8 cellular contexts compared by ENCODE assay signal in the genomic region with DNA sequence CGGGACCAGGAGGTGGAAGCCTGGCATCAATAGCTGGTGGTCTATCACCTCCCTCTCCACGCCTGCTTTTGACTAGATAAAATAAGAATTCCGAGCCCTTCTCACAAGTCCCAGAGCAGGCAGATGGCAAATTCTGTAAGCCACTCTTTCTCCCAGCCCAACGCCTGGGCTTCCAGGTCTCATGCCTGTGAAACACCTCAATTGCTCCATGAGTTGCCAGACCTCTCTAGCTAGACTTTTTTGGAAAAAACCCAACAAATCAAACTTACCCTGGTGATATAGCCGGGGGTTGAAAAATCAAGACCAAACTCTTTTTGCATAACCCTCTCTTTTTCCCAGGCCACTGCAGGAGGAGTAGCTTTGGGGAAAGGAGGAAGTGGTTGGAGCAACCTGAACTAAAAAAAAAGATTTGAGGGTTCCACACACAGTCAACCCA. TPM values are rescaled to one million over a fixed set of nuclear protein-coding genes. Genes with fewer than 3 reads are reported as not detected.
DNase-seq lines count a peak whose midpoint lies in the region; ATAC-seq and TF ChIP-seq lines count a peak whose summit lies in the region.

No MANE protein-coding gene starts in this region.

- no peak for ATAC-seq in CD4-positive, alpha-beta T cell (ENCODE audit: poor library complexity)
- ATAC-seq in effector memory CD8-positive, alpha-beta T cell (replicated peaks): no peak
- ATAC-seq in HG03354 (IDR thresholded peaks at IDR 0.05; ENCODE audit: poor library complexity, severe bottlenecking, unreplicated experiment): no peak
- no peak for ATAC-seq in GM18498 (IDR thresholded peaks at IDR 0.05; ENCODE audit: unreplicated experiment)

- H3K79me2 ChIP-seq in OCI-LY3 (ENCODE audit: low read length) (no peaks in the 10 kb centered on the region), neural progenitor cell (ENCODE audit: low read depth) (no peaks in the 10 kb centered on the region)

- peaks cover 61% of the 10 kb centered on the region for H3K4me1 ChIP-seq in OCI-LY3 (ENCODE audit: low read length)
- peaks cover 5% of the 10 kb centered on the region for H3K4me1 ChIP-seq in neural progenitor cell

- CTCF ChIA-PET in CD4-positive, alpha-beta T cell (lab: Charles Lee): interaction anchor here (1.2 to 1.5 kb wide), 4 partner anchors 30 to 274 kb away, joined by 3 to 7 read pairs (median 4); no protein-coding TSS in a partner anchor

- TF ChIP-seq CTCF in CD4-positive, alpha-beta T cell (IDR thresholded peaks at IDR 0.05): no peak
- TF ChIP-seq CTCF in OCI-LY3 (IDR thresholded peaks at IDR 0.05; ENCODE audit: low read depth, low read length): no peak
- no peak for TF ChIP-seq CTCF in neural progenitor cell (IDR thresholded peaks at IDR 0.05)

- H3K4me1 Mint-ChIP-seq in CD4-positive, alpha-beta T cell (ENCODE audit: low read depth): peaks cover 53% of the 10 kb centered on the region
- H3K4me1 Mint-ChIP-seq in effector memory CD8-positive, alpha-beta T cell (ENCODE audit: low read depth in 2 of 2): peaks cover 54 to 57% of the 10 kb centered on the region in 2 donors
- H3K4me1 Mint-ChIP-seq in neural progenitor cell: peaks cover 44% of the 10 kb centered on the region

- peaks cover 34% of the 10 kb centered on the region for H3K36me3 ChIP-seq in OCI-LY3 (replicated peaks; ENCODE audit: low read depth, low read length)
- no peaks in the 10 kb centered on the region for H3K36me3 ChIP-seq in neural progenitor cell

- POLR2A ChIA-PET in CD4-positive, alpha-beta T cell (lab: Charles Lee): interaction anchor here (0.9 to 2.0 kb wide), 3 partner anchors 8 to 33 kb away, joined by 3 to 8 read pairs (median 6); no protein-coding TSS in a partner anchor

- H3K4me2 ChIP-seq in OCI-LY3 (ENCODE audit: low read length): peak overlapping the region; percentile 97
- peak overlapping the region; percentile 70 for H3K4me2 ChIP-seq in neural progenitor cell

- peak overlapping the region; percentile 89 for H3K27ac Mint-ChIP-seq in CD4-positive, alpha-beta T cell
- peak overlapping the region; percentile 96 to 97 for H3K27ac Mint-ChIP-seq in effector memory CD8-positive, alpha-beta T cell
- H3K27ac Mint-ChIP-seq in neural progenitor cell: no peak overlapping the region

- H3F3A ChIP-seq in neural progenitor cell (ENCODE audit: low read depth): peaks cover 26% of the 10 kb centered on the region

- peak overlapping the region; percentile 86 for H3K4me3 Mint-ChIP-seq in CD4-positive, alpha-beta T cell
- H3K4me3 Mint-ChIP-seq in effector memory CD8-positive, alpha-beta T cell: peak overlapping the region; percentile 83 to 86
- peak overlapping the region; percentile 77 for H3K4me3 Mint-ChIP-seq in neural progenitor cell

- intact Hi-C loops in CD4-positive, alpha-beta T cell (cut with DNase I, micrococcal nuclease): loop anchor here in 1 of 2 experiments (10.0 kb wide), 1 partner anchor 209 kb away; no protein-coding TSS in a partner anchor

- H3K36me3 Mint-ChIP-seq in CD4-positive, alpha-beta T cell (ENCODE audit: low read depth): peaks cover 22% of the 10 kb centered on the region
- peaks cover 62% of the 10 kb centered on the region for H3K36me3 Mint-ChIP-seq in effector memory CD8-positive, alpha-beta T cell (ENCODE audit: insufficient read depth)
- H3K36me3 Mint-ChIP-seq in neural progenitor cell: peaks cover 11% of the 10 kb centered on the region

- no peaks in the 10 kb centered on the region for H3K9me3 ChIP-seq in CD4-positive, alpha-beta T cell (ENCODE audit: control insufficient read depth, low read length)
- H3K9me3 ChIP-seq in OCI-LY3 (ENCODE audit: insufficient read depth, low read length): no peaks in the 10 kb centered on the region
- no peaks in the 10 kb centered on the region for H3K9me3 ChIP-seq in neural progenitor cell (ENCODE audit: low read depth)

- no peaks in the 10 kb centered on the region for H3K27me3 Mint-ChIP-seq in CD4-positive, alpha-beta T cell
- H3K27me3 Mint-ChIP-seq in effector memory CD8-positive, alpha-beta T cell: no peaks in the 10 kb centered on the region
- peaks cover 5% of the 10 kb centered on the region for H3K27me3 Mint-ChIP-seq in neural progenitor cell (ENCODE audit: insufficient read depth, low read depth)

- H3K4me3 ChIP-seq in OCI-LY3 (ENCODE audit: low read length) (peak overlapping the region; percentile 79), neural progenitor cell (peak overlapping the region; percentile 42)

- H2AFZ ChIP-seq in OCI-LY3 (ENCODE audit: low read depth, low read length) (no peak overlapping the region), neural progenitor cell (replicated peaks) (no peak overlapping the region)

- H4K20me1 ChIP-seq in OCI-LY3 (ENCODE audit: insufficient read depth, low read length) (peaks cover 11% of the 10 kb centered on the region; the same call in 1 of the 2 replicates), neural progenitor cell (ENCODE audit: low read depth) (no peaks in the 10 kb centered on the region)

- peak overlapping the region; percentile 29 for H3K27ac ChIP-seq in CD4-positive, alpha-beta T cell (ENCODE audit: low read depth, low read length)
- H3K27ac ChIP-seq in OCI-LY3 (ENCODE audit: low read length) (0 out of 2 replicates have a peak overlapping the region, but pooled peaks have one; percentile 30), neural progenitor cell (no peak overlapping the region)

- H3K9me3 Mint-ChIP-seq in CD4-positive, alpha-beta T cell: no peaks in the 10 kb centered on the region
- no peaks in the 10 kb centered on the region for H3K9me3 Mint-ChIP-seq in effector memory CD8-positive, alpha-beta T cell
- H3K9me3 Mint-ChIP-seq in neural progenitor cell: no peaks in the 10 kb centered on the region

- DNase-seq in CD4-positive, alpha-beta T cell: no peak
- DNase-seq in effector memory CD8-positive, alpha-beta T cell: no peak
- DNase-seq in neural progenitor cell (ENCODE audit: low spot score) (peak; percentile 10), NCI-H146 (lab: John Stamatoyannopoulos, UW) (no peak), DMS53 (lab: John Stamatoyannopoulos, UW) (no peak)

- H3K9ac ChIP-seq in OCI-LY3 (ENCODE audit: low read length): peak overlapping the region; percentile 59; the same call in 1 of the 2 replicates
- H3K9ac ChIP-seq in neural progenitor cell: no peak overlapping the region

- no peaks in the 10 kb centered on the region for H3K27me3 ChIP-seq in CD4-positive, alpha-beta T cell (ENCODE audit: control insufficient read depth, insufficient read depth, low read length)
- peaks cover 54% of the 10 kb centered on the region for H3K27me3 ChIP-seq in OCI-LY3 (ENCODE audit: low read depth, low read length)
- peaks cover 66% of the 10 kb centered on the region for H3K27me3 ChIP-seq in neural progenitor cell

RNA-seq across cellular contexts. Expression of gene BHLHE40, which starts 7.0 kb away (rescaled TPM):
- total RNA-seq in CD4-positive, alpha-beta T cell: 100 to 1,000 TPM; 167 to 182 TPM
- total RNA-seq in neural progenitor cell (ENCODE audit: low replicate concordance): 0.34 and 0.50 TPM in 2 replicates

Comparison
In these comparisons a context has a peak if more than half of its experiments do, and no peak if none do; other contexts are left out.
1. RNA of gene BHLHE40, which starts 7.0 kb away (total RNA-seq): 167 to 182 TPM in CD4-positive, alpha-beta T cell; 0.34 to 0.50 TPM in neural progenitor cell; every median in the first group is over 100 times any median in the second.
2. Peak in every context shown above with its lines, with median percentiles within 50 percentile points of each other: H3K4me3 Mint-ChIP-seq.